ENCODE assay signal across 21 cellular contexts in genomic region chr5:128403350-128403749, GRCh38.
"Had no signal": no experiment of that assay in that cellular context is flagged by ENCODE, and none has a peak within 500 bp of the region (broad histone marks: within the 10 kb centered on the region; RNA-seq: fewer than 3 reads in every experiment).

No MANE protein-coding gene starts in this region.

- H3K9me3 ChIP-seq: adrenal gland, neutrophil, spleen, tibial artery had no signal

- H3K4me3 Mint-ChIP-seq: activated CD4-positive, alpha-beta T cell treated with anti-CD3 and anti-CD28 coated beads for 36 hours; naive thymus-derived CD8-positive, alpha-beta T cell had no signal

- H3K27ac Mint-ChIP-seq: activated CD4-positive, alpha-beta T cell treated with anti-CD3 and anti-CD28 coated beads for 36 hours; activated naive CD4-positive, alpha-beta T cell treated with anti-CD3 and anti-CD28 coated beads, Interleukin-2, amount 50 U/mL, for 72 hours; naive thymus-derived CD8-positive, alpha-beta T cell had no signal

- H3K4me1 Mint-ChIP-seq: activated CD4-positive, alpha-beta T cell treated with anti-CD3 and anti-CD28 coated beads for 36 hours; naive thymus-derived CD8-positive, alpha-beta T cell had no signal

- H3K79me2 ChIP-seq: hepatocyte, parathyroid adenoma had no signal

- H2AFZ ChIP-seq: hepatocyte, parathyroid adenoma had no signal

- H3K27me3 ChIP-seq: adrenal gland, hepatocyte, neutrophil, spleen, tibial artery had no signal

- H3K4me3 ChIP-seq: adrenal gland, hepatocyte, spleen, tibial artery had no signal

- H3K4me2 ChIP-seq: hepatocyte had no signal

- H3K27me3 Mint-ChIP-seq: activated CD4-positive, alpha-beta T cell treated with anti-CD3 and anti-CD28 coated beads for 36 hours had no signal

- H3K4me1 ChIP-seq: adrenal gland, parathyroid adenoma, spleen, tibial artery had no signal

- H3K27ac ChIP-seq: adrenal gland, epithelial cell of prostate, hepatocyte, neutrophil, parathyroid adenoma, spleen, tibial artery had no signal

- DNase-seq: activated CD4-positive, alpha-beta T cell treated with anti-CD3 and anti-CD28 coated beads for 36 hours; activated CD4-positive, alpha-beta T cell treated with anti-CD3 and anti-CD28 coated beads, Interleukin-2, amount 50 U/mL, for 48 hours; activated gamma-delta T cell treated with Interleukin-2 at 50 U/mL for 16 hours; adrenal gland; dermis blood vessel endothelial cell; effector memory CD4-positive, alpha-beta T cell; foreskin fibroblast; left cardiac atrium; mesenchymal stem cell; naive thymus-derived CD8-positive, alpha-beta T cell; spleen; stimulated activated CD8-positive, alpha-beta memory T cell treated with anti-CD3 and anti-CD28 coated beads, Interleukin-4, amount 100 ng/mL, for 48 hours; stimulated activated naive CD4-positive, alpha-beta T cell treated with Interleukin-2 at 50 U/mL for 16 hours; substantia nigra; T-helper 2 cell; tibial artery had no signal

- H3K36me3 Mint-ChIP-seq: activated naive CD4-positive, alpha-beta T cell treated with anti-CD3 and anti-CD28 coated beads, Interleukin-2, amount 50 U/mL, for 72 hours; naive thymus-derived CD8-positive, alpha-beta T cell had no signal

- ATAC-seq: activated CD4-positive, alpha-beta T cell treated with anti-CD3 and anti-CD28 coated beads for 36 hours; activated naive CD4-positive, alpha-beta T cell treated with anti-CD3 and anti-CD28 coated beads, Interleukin-2, amount 50 U/mL, for 72 hours; left cardiac atrium; naive thymus-derived CD8-positive, alpha-beta T cell had no signal

- H3K36me3 ChIP-seq: adrenal gland, neutrophil, spleen, tibial artery had no signal
